ENCODE assay signal across 1 cellular context in the genomic region with DNA sequence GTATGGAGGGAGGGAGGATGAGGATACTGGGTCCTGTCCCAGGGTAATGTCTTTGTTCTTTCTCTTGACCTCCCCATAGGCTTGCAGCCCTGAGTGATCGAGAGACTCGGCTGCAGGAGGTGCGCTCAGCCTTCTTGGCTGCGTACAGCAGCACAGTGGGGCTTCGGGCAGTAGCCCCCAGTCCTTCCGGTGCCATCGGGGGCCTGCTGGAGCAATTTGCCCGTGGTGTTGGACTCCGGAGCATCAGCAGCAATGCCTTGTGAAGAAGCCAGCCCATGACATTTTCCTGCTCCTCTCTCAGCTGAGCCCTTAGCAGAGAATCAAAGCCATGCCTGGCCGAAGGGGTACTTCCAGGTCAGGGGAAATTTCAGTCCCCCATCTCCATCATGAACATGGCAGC.
TF ChIP-seq lines count a peak whose summit lies in the region.

No MANE protein-coding gene starts in this region.

TF ChIP-seq in K562, 482 proteins besides CTCF, POLR2A, EP300 and RAD21:
- TF ChIP-seq ASH1L (IDR thresholded peaks at IDR 0.05; ENCODE audit: borderline replicate concordance, low read depth, partially characterized antibody): no peak
- TF ChIP-seq, protein P1, sequence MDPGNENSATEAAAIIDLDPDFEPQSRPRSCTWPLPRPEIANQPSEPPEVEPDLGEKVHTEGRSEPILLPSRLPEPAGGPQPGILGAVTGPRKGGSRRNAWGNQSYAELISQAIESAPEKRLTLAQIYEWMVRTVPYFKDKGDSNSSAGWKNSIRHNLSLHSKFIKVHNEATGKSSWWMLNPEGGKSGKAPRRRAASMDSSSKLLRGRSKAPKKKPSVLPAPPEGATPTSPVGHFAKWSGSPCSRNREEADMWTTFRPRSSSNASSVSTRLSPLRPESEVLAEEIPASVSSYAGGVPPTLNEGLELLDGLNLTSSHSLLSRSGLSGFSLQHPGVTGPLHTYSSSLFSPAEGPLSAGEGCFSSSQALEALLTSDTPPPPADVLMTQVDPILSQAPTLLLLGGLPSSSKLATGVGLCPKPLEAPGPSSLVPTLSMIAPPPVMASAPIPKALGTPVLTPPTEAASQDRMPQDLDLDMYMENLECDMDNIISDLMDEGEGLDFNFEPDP (CRISPR knock-in tag; IDR thresholded peaks at IDR 0.05): no peak
- TF ChIP-seq, protein P2, sequence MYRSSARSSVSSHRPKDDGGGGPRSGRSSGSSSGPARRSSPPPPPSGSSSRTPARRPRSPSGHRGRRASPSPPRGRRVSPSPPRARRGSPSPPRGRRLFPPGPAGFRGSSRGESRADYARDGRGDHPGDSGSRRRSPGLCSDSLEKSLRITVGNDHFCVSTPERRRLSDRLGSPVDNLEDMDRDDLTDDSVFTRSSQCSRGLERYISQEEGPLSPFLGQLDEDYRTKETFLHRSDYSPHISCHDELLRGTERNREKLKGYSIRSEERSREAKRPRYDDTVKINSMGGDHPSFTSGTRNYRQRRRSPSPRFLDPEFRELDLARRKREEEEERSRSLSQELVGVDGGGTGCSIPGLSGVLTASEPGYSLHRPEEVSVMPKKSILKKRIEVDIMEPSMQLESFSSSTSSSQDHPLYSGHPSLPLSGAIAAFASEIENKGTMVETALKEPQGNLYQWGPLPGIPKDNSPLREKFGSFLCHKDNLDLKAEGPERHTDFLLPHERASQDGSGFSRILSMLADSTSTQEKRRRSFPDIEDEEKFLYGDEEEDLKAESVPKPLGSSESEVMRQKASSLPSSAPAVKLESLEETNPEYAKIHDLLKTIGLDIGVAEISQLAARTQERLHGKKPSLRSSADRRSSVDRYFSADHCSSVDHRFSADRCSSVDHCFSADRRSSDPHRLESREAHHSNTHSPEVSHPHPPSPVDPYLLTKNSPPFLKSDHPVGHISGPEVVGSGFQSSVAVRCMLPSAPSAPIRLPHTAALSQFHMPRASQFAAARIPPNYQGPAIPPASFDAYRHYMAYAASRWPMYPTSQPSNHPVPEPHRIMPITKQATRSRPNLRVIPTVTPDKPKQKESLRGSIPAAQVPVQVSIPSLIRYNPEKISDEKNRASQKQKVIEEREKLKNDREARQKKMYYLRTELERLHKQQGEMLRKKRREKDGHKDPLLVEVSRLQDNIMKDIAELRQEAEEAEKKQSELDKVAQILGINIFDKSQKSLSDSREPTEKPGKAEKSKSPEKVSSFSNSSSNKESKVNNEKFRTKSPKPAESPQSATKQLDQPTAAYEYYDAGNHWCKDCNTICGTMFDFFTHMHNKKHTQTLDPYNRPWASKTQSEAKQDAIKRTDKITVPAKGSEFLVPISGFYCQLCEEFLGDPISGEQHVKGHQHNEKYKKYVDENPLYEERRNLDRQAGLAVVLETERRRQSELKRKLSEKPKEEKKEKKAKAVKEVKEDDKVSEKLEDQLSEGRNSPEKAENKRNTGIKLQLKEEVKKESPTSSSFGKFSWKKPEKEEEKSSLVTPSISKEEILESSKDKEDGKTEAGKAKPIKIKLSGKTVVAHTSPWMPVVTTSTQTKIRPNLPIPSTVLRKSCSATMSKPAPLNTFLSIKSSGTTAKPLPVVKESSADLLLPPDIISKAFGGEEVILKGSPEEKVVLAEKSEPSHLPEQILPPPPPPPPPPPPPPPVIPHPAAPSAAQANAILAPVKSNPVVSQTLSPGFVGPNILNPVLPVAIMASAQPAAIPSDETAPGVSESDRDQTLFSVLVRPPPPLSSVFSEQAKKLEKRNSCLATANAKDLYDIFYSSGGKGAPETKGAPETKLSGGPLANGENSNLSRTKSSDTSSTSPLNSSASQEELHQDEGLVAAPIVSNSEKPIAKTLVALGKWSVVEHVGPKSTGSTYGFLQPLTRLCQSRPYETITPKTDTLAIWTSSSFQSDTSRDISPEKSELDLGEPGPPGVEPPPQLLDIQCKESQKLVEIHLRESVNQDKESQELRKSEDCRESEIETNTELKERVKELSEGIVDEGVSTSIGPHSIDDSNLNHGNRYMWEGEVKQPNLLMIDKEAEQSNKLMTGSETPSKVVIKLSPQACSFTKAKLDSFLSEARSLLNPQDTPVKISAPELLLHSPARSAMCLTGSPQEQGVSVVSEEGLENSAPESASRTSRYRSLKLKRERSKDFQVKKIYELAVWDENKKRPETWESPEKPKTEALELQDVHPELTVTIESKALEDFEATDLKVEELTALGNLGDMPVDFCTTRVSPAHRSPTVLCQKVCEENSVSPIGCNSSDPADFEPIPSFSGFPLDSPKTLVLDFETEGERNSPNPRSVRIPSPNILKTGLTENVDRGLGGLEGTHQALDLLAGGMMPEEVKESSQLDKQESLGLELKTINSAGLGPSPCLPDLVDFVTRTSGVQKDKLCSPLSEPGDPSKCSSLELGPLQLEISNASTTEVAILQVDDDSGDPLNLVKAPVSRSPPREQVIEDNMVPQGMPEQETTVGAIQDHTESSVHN (IDR thresholded peaks at IDR 0.05; ENCODE audit: borderline replicate concordance in 1 of 2, low read depth in 1 of 2): no peak
- TF ChIP-seq RBM39 (optimal IDR thresholded peaks at IDR 0.05; ENCODE audit: low read depth, low read length): no peak
- TF ChIP-seq MYC (IDR thresholded peaks at IDR 0.05; ENCODE audit: low read depth, low read length): no peak
- no peak for TF ChIP-seq MYC (CRISPR knock-in tag; IDR thresholded peaks at IDR 0.05; ENCODE audit: borderline replicate concordance, low read depth)
- TF ChIP-seq, protein P3, sequence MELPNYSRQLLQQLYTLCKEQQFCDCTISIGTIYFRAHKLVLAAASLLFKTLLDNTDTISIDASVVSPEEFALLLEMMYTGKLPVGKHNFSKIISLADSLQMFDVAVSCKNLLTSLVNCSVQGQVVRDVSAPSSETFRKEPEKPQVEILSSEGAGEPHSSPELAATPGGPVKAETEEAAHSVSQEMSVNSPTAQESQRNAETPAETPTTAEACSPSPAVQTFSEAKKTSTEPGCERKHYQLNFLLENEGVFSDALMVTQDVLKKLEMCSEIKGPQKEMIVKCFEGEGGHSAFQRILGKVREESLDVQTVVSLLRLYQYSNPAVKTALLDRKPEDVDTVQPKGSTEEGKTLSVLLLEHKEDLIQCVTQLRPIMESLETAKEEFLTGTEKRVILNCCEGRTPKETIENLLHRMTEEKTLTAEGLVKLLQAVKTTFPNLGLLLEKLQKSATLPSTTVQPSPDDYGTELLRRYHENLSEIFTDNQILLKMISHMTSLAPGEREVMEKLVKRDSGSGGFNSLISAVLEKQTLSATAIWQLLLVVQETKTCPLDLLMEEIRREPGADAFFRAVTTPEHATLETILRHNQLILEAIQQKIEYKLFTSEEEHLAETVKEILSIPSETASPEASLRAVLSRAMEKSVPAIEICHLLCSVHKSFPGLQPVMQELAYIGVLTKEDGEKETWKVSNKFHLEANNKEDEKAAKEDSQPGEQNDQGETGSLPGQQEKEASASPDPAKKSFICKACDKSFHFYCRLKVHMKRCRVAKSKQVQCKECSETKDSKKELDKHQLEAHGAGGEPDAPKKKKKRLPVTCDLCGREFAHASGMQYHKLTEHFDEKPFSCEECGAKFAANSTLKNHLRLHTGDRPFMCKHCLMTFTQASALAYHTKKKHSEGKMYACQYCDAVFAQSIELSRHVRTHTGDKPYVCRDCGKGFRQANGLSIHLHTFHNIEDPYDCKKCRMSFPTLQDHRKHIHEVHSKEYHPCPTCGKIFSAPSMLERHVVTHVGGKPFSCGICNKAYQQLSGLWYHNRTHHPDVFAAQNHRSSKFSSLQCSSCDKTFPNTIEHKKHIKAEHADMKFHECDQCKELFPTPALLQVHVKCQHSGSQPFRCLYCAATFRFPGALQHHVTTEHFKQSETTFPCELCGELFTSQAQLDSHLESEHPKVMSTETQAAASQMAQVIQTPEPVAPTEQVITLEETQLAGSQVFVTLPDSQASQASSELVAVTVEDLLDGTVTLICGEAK (IDR thresholded peaks at IDR 0.05): no peak
- TF ChIP-seq, protein P3 (CRISPR knock-in tag; IDR thresholded peaks at IDR 0.05): no peak
TF ChIP-seq in K562: peak in this region for 0.
